8 cellular contexts compared by ENCODE assay signal in the genomic region with DNA sequence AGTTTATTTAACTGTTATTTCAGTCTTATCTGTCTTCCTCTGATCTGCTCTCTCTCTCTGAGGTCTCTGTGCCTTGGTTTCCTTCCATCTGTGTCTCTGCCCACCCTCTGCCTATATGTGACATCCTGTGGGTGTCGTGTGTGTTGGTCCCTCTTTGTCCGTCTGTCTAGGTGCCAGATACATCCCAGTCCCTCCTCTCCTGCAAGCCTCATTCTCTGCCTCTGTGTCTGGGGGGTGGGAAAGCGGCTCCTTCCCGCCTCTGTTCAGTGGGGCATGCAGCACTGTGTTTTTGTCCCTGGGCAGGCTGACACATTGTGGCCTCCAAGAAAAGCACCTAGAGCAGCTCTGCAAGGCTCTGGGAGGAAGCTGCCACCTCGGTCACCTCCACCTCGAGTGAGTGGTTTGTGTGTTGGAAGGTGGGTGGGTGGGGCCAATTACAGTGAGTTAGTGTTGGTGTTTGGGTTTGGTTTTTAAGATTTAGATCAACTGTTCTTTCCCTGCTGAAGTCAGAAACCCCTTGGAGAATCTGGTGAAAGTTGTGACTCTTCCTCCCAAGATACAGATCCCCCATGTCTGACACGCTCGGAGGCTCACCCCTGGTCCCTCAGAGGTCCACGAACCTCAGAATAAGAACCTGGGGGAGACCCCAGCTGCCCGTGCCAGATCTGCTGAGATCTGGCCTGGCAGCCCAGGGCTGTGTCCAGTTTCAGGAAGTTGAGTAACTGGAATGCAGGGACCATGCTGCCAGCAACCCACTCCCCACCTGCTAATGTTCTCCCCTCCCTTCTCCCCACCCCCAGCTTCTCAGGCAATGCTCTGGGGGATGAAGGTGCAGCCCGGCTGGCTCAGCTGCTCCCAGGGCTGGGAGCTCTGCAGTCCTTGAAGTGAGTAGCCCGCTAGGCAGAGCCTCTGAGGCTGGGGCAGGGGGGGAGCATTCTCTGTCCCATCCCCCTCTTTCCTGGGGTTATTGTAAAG.
DNase-seq lines count a peak whose midpoint lies in the region; ATAC-seq, FAIRE-seq and TF ChIP-seq lines count a peak whose summit lies in the region.

No MANE protein-coding gene starts in this region.

- H3K36me3 ChIP-seq in tibial artery, result peaks cover 5 to 54% (median 25%) of the 10 kb centered on the region in 3 donors
- H3K36me3 ChIP-seq in WERI-Rb-1, result no peaks in the 10 kb centered on the region

- TF ChIP-seq CTCF in tibial artery (IDR thresholded peaks at IDR 0.05) (no peak), WERI-Rb-1 (IDR thresholded peaks at IDR 0.05; ENCODE audit: low read depth, low read length) (no peak)

- H3K4me1 ChIP-seq in tibial artery, result peaks cover 0 to 8% (median 6%) of the 10 kb centered on the region in 4 donors

- intact Hi-C loops in tibial artery (cut with DNase I; ENCODE audit: low total_unique reads), result no loop called here

- ATAC-seq in GM19438 (IDR thresholded peaks at IDR 0.05; ENCODE audit: low read depth, unreplicated experiment) (peak; percentile 21), HG03439 (IDR thresholded peaks at IDR 0.05; ENCODE audit: unreplicated experiment) (peak; percentile 19)

- DNase-seq in activated T-cell treated with anti-CD3 and anti-CD28 coated beads for 24 hours (ENCODE audit: low read depth), result peak; percentile 81
- no peak for DNase-seq in GM19239 (ENCODE audit: insufficient read length, low spot score)
- no peak for DNase-seq in tibial artery
- no peak for DNase-seq in WERI-Rb-1
- DNase-seq in NCI-H1092 (lab: John Stamatoyannopoulos, UW), result no peak

- no peaks in the 10 kb centered on the region for H3K27me3 ChIP-seq in tibial artery
- no peaks in the 10 kb centered on the region for H3K27me3 ChIP-seq in WERI-Rb-1 (ENCODE audit: insufficient read depth, low read depth, severe bottlenecking)

- no peaks in the 10 kb centered on the region for H3K9me3 ChIP-seq in tibial artery
- no peaks in the 10 kb centered on the region for H3K9me3 ChIP-seq in WERI-Rb-1 (ENCODE audit: severe bottlenecking)

- no peak for FAIRE-seq in GM19239 (lab: Jason Lieb, UNC)

- peak overlapping the region in 1 of 7 experiments; percentile 4 for H3K4me3 ChIP-seq in skin epidermis
- H3K4me3 ChIP-seq in tibial artery, result no peak overlapping the region
- no peak overlapping the region for H3K4me3 ChIP-seq in WERI-Rb-1 (ENCODE audit: low read depth, low read length)

- H3K27ac ChIP-seq in skin epidermis (peak overlapping the region in 17 of 21 experiments; percentile 28 to 91 (median 77)), tibial artery (no peak overlapping the region), WERI-Rb-1 (no peak overlapping the region)

Comparison
In these comparisons a context has a peak if more than half of its experiments do, and no peak if none do; other contexts are left out.
1. H3K27ac ChIP-seq: peak in skin epidermis (17 of 21); none in tibial artery (0 of 2) and WERI-Rb-1 (single experiment).